ENCODE assay signal across 22 cellular contexts in the genomic region with DNA sequence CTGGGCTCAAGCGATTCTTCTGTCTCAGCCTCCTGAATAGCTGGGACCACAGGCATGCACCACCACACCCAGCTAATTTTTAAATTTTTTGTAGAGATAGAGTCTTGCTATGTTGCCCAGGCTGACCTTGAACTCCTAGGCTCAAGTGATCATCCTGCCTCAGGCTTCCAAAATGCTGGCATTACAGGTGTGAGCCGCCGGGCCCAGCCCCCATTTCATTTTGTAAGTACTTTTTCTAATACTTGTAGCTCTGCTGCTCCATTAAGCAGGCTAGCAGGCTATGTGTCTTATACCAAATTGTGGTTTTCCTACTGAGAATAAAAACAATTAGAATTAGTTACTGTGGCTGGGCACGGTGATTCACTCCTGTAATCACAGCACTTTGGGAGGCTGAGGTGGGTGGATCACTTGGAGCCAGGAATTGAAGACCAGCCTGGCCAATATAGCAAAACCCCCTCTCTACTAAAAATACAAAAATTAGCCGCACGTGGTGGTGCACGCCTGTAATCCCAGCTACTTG.
"Had no signal": no experiment of that assay in that cellular context is flagged by ENCODE, and none has a peak within 500 bp of the region (broad histone marks: within the 10 kb centered on the region; RNA-seq: fewer than 3 reads in every experiment).

No MANE protein-coding gene starts in this region.

- H3K36me3 ChIP-seq: adrenal gland, ascending aorta had no signal

- H3K27me3 Mint-ChIP-seq: activated B cell treated with CpG ODN at 0.5 μM for 24 hours; activated CD4-positive, alpha-beta T cell treated with anti-CD3 and anti-CD28 coated beads for 36 hours; activated naive CD8-positive, alpha-beta T cell; activated T-cell treated with anti-CD3 and anti-CD28 coated beads, Interleukin-2, amount 50 U/mL, for 24 hours; activated T-helper 17 cell treated with anti-CD3 and anti-CD28 coated beads, Interleukin-2, amount 50 U/mL, for 72 hours had no signal

- H3K4me1 ChIP-seq: adrenal gland, ascending aorta had no signal

- H3K4me3 ChIP-seq: adrenal gland, ascending aorta had no signal

- H3K4me3 Mint-ChIP-seq: activated B cell treated with CpG ODN at 0.5 μM for 24 hours; activated CD4-positive, alpha-beta T cell treated with anti-CD3 and anti-CD28 coated beads for 36 hours; activated naive CD8-positive, alpha-beta T cell; activated T-cell treated with anti-CD3 and anti-CD28 coated beads, Interleukin-2, amount 50 U/mL, for 24 hours; activated T-helper 17 cell treated with anti-CD3 and anti-CD28 coated beads, Interleukin-2, amount 50 U/mL, for 72 hours; endodermal cell; natural killer cell; T-helper 1 cell treated with Interleukin-12 subunit alpha and Interleukin-12 subunit beta and Interleukin-4 antibody, amounts not matched to agents 30 μg/mL and 1 μg/mL, for 36 hours had no signal

- ATAC-seq: activated CD4-positive, alpha-beta T cell treated with anti-CD3 and anti-CD28 coated beads for 36 hours; activated T-helper 17 cell treated with anti-CD3 and anti-CD28 coated beads, Interleukin-2, amount 50 U/mL, for 72 hours; left ventricle myocardium superior; natural killer cell; stimulated activated naive CD8-positive, alpha-beta T cell treated with anti-CD3 and anti-CD28 coated beads, Interleukin-15, Interleukin-2, amounts not matched to agents 100 U/mL and 50 U/mL, for 24 hours had no signal

- H3K9me3 Mint-ChIP-seq: activated B cell treated with CpG ODN at 0.5 μM for 24 hours; activated T-cell treated with anti-CD3 and anti-CD28 coated beads, Interleukin-2, amount 50 U/mL, for 24 hours; activated T-helper 17 cell treated with anti-CD3 and anti-CD28 coated beads, Interleukin-2, amount 50 U/mL, for 72 hours; endodermal cell; natural killer cell; T-helper 1 cell treated with Interleukin-12 subunit alpha and Interleukin-12 subunit beta and Interleukin-4 antibody, amounts not matched to agents 30 μg/mL and 1 μg/mL, for 36 hours had no signal

- H3K9me3 ChIP-seq: adrenal gland, ascending aorta had no signal

- H3K4me1 Mint-ChIP-seq: activated T-helper 17 cell treated with anti-CD3 and anti-CD28 coated beads, Interleukin-2, amount 50 U/mL, for 72 hours; endodermal cell had no signal

- DNase-seq: activated B cell treated with CpG ODN at 0.5 μM for 24 hours; activated CD4-positive, alpha-beta T cell treated with anti-CD3 and anti-CD28 coated beads for 36 hours; activated CD4-positive, alpha-beta T cell treated with anti-CD3 and anti-CD28 coated beads, Interleukin-2, amount 50 U/mL, for 4 hours; activated CD8-positive, alpha-beta memory T cell treated with anti-CD3 and anti-CD28 coated beads for 24 hours; activated CD8-positive, alpha-beta memory T cell treated with anti-CD3 and anti-CD28 coated beads, Interleukin-2, amount 50 U/mL, for 4 hours; activated T-cell treated with anti-CD3 and anti-CD28 coated beads, Interleukin-2, amount 50 U/mL, for 24 hours; adrenal gland; cortex of kidney; endodermal cell; kidney; left ventricle myocardium superior; mammary epithelial cell; midbrain; natural killer cell; retina; stimulated activated CD4-positive, alpha-beta T cell treated with anti-CD3 and anti-CD28 coated beads, Interleukin-4, amount 100 ng/mL, for 1 hour; stimulated activated naive CD8-positive, alpha-beta T cell treated with anti-CD3 and anti-CD28 coated beads, Interleukin-15, Interleukin-2, amounts not matched to agents 100 U/mL and 50 U/mL, for 24 hours; T1000 had no signal

- H3K27me3 ChIP-seq: adrenal gland, ascending aorta had no signal

- FAIRE-seq: kidney had no signal

- H3K36me3 Mint-ChIP-seq: activated naive CD8-positive, alpha-beta T cell; natural killer cell had no signal

- H3K27ac ChIP-seq: adrenal gland, ascending aorta had no signal

- H3K27ac Mint-ChIP-seq: activated B cell treated with CpG ODN at 0.5 μM for 24 hours; activated CD4-positive, alpha-beta T cell treated with anti-CD3 and anti-CD28 coated beads for 36 hours; activated T-cell treated with anti-CD3 and anti-CD28 coated beads, Interleukin-2, amount 50 U/mL, for 24 hours; activated T-helper 17 cell treated with anti-CD3 and anti-CD28 coated beads, Interleukin-2, amount 50 U/mL, for 72 hours; endodermal cell; natural killer cell; T-helper 1 cell treated with Interleukin-12 subunit alpha and Interleukin-12 subunit beta and Interleukin-4 antibody, amounts not matched to agents 30 μg/mL and 1 μg/mL, for 36 hours had no signal
